In genomic region chr18:50135903-50136302, GRCh38 we compare ENCODE assay signal across 35 cellular contexts. TPM values are rescaled to one million over a fixed set of nuclear protein-coding genes. Genes with fewer than 3 reads are reported as not detected.
"Had no signal": no experiment of that assay in that cellular context is flagged by ENCODE, and none has a peak within 500 bp of the region (broad histone marks: within the 10 kb centered on the region; RNA-seq: fewer than 3 reads in every experiment).

No MANE protein-coding gene starts in this region.

- DNase-seq: activated CD4-positive, alpha-beta memory T cell treated with anti-CD3 and anti-CD28 coated beads for 36 hours; activated CD4-positive, alpha-beta T cell treated with anti-CD3 and anti-CD28 coated beads for 36 hours; activated CD4-positive, alpha-beta T cell treated with anti-CD3 and anti-CD28 coated beads, Interleukin-2, amount 10 ng/mL, durations not matched to agents 24 days and 14 days; activated CD4-positive, CD25-positive, alpha-beta regulatory T cell; activated CD4-positive, CD25-positive, alpha-beta regulatory T cell treated with anti-CD3 and anti-CD28 coated beads, Interleukin-2, amount 50 U/mL, for 72 hours; activated CD8-positive, alpha-beta memory T cell treated with anti-CD3 and anti-CD28 coated beads, Interleukin-2, amount 10 ng/mL, durations not matched to agents 7 days and 5 days; activated CD8-positive, alpha-beta memory T cell treated with anti-CD3 and anti-CD28 coated beads, Interleukin-2, amount 50 U/mL, for 4 hours; activated CD8-positive, alpha-beta T cell treated with anti-CD3 and anti-CD28 coated beads, Interleukin-2, amount 10 ng/mL, durations not matched to agents 7 days and 5 days; activated effector memory CD4-positive, alpha-beta T cell treated with anti-CD3 and anti-CD28 coated beads, Interleukin-2, amount 50 U/mL, for 16 hours; activated naive CD4-positive, alpha-beta T cell treated with anti-CD3 and anti-CD28 coated beads for 36 hours; activated naive CD8-positive, alpha-beta T cell treated with anti-CD3 and anti-CD28 coated beads for 36 hours; activated naive CD8-positive, alpha-beta T cell treated with anti-CD3 and anti-CD28 coated beads, Interleukin-2, amount 50 U/mL, for 24 hours; activated T-cell treated with anti-CD3 and anti-CD28 coated beads, Interleukin-2, amount 50 U/mL, for 1 hour; activated T-cell treated with anti-CD3 and anti-CD28 coated beads, Interleukin-2, amount 50 U/mL, for 48 hours; adrenal gland; amygdala; aorta; body of pancreas; caudate nucleus; cortex of kidney; dermis blood vessel endothelial cell; effector CD4-positive, alpha-beta T cell; erythroblast; esophagus squamous epithelium; foreskin melanocyte; heart right ventricle; T-helper 1 cell; T-helper 17 cell; T1000 had no signal

- H3K4me3 Mint-ChIP-seq: activated CD4-positive, alpha-beta memory T cell treated with anti-CD3 and anti-CD28 coated beads for 36 hours; activated CD4-positive, alpha-beta T cell treated with anti-CD3 and anti-CD28 coated beads for 36 hours; activated CD4-positive, alpha-beta T cell treated with anti-CD3 and anti-CD28 coated beads, Interleukin-2, amount 10 ng/mL, durations not matched to agents 24 days and 14 days; activated CD8-positive, alpha-beta memory T cell treated with anti-CD3 and anti-CD28 coated beads, Interleukin-2, amount 10 ng/mL, durations not matched to agents 7 days and 5 days; activated CD8-positive, alpha-beta T cell treated with anti-CD3 and anti-CD28 coated beads, Interleukin-2, amount 10 ng/mL, durations not matched to agents 7 days and 5 days; activated naive CD4-positive, alpha-beta T cell treated with anti-CD3 and anti-CD28 coated beads for 36 hours; activated naive CD4-positive, alpha-beta T cell treated with anti-CD3 and anti-CD28 coated beads, Interleukin-2, amount 50 U/mL, for 24 hours; activated naive CD8-positive, alpha-beta T cell treated with anti-CD3 and anti-CD28 coated beads for 36 hours; activated naive CD8-positive, alpha-beta T cell treated with anti-CD3 and anti-CD28 coated beads, Interleukin-2, amount 50 U/mL, for 24 hours; activated T-helper 1 cell treated with anti-CD3 and anti-CD28 coated beads, Interleukin-12 subunit alpha, Interleukin-12 subunit beta, Interleukin-2, Interleukin-4 antibody, amounts not matched to agents 30 ng/mL and 10 ng/mL and 1 ng/mL, durations not matched to agents 14 hours and 24 hours and 36 hours; T-helper 17 cell; T-helper 2 cell treated with Interferon-gamma antibody and Interleukin-4, amounts not matched to agents 5 μg/mL and 100 μg/mL, for 36 hours had no signal

- H3K4me1 Mint-ChIP-seq: activated CD4-positive, alpha-beta T cell treated with anti-CD3 and anti-CD28 coated beads, Interleukin-2, amount 10 ng/mL, durations not matched to agents 24 days and 14 days; activated CD8-positive, alpha-beta memory T cell treated with anti-CD3 and anti-CD28 coated beads, Interleukin-2, amount 10 ng/mL, durations not matched to agents 7 days and 5 days; activated naive CD4-positive, alpha-beta T cell treated with anti-CD3 and anti-CD28 coated beads, Interleukin-2, amount 50 U/mL, for 24 hours; T-helper 17 cell had no signal

- H3K36me3 ChIP-seq: adrenal gland, esophagus squamous epithelium, gastroesophageal sphincter, heart right ventricle had no signal

- H3K36me3 Mint-ChIP-seq: activated CD4-positive, alpha-beta memory T cell treated with anti-CD3 and anti-CD28 coated beads for 36 hours; activated CD8-positive, alpha-beta memory T cell treated with anti-CD3 and anti-CD28 coated beads, Interleukin-2, amount 10 ng/mL, durations not matched to agents 7 days and 5 days; activated naive CD4-positive, alpha-beta T cell treated with anti-CD3 and anti-CD28 coated beads, Interleukin-2, amount 50 U/mL, for 24 hours; activated naive CD8-positive, alpha-beta T cell treated with anti-CD3 and anti-CD28 coated beads for 36 hours had no signal

- H3K27me3 ChIP-seq: adrenal gland, body of pancreas, esophagus squamous epithelium had no signal

- H3K9me3 Mint-ChIP-seq: activated CD4-positive, alpha-beta memory T cell treated with anti-CD3 and anti-CD28 coated beads for 36 hours; activated CD4-positive, alpha-beta T cell treated with anti-CD3 and anti-CD28 coated beads, Interleukin-2, amount 10 ng/mL, durations not matched to agents 24 days and 14 days; activated naive CD4-positive, alpha-beta T cell treated with anti-CD3 and anti-CD28 coated beads for 36 hours; activated naive CD4-positive, alpha-beta T cell treated with anti-CD3 and anti-CD28 coated beads, Interleukin-2, amount 50 U/mL, for 24 hours; activated T-helper 1 cell treated with anti-CD3 and anti-CD28 coated beads, Interleukin-12 subunit alpha, Interleukin-12 subunit beta, Interleukin-2, Interleukin-4 antibody, amounts not matched to agents 30 ng/mL and 10 ng/mL and 1 ng/mL, durations not matched to agents 14 hours and 24 hours and 36 hours; activated T-helper 2 cell treated with anti-CD3 and anti-CD28 coated beads, Interferon-gamma antibody, Interleukin-2, Interleukin-4, amounts not matched to agents 10 μg/mL and 5 μg/mL and 100 μg/mL, durations not matched to agents 14 hours and 24 hours and 36 hours; T-helper 2 cell treated with Interferon-gamma antibody and Interleukin-4, amounts not matched to agents 5 μg/mL and 100 μg/mL, for 36 hours had no signal

- H3K4me3 ChIP-seq: adrenal gland, body of pancreas, esophagus squamous epithelium, gastroesophageal sphincter, heart right ventricle had no signal

- ATAC-seq: activated CD4-positive, alpha-beta T cell treated with anti-CD3 and anti-CD28 coated beads for 36 hours; activated CD8-positive, alpha-beta memory T cell treated with anti-CD3 and anti-CD28 coated beads, Interleukin-2, amount 10 ng/mL, durations not matched to agents 7 days and 5 days; activated CD8-positive, alpha-beta T cell treated with anti-CD3 and anti-CD28 coated beads, Interleukin-2, amount 10 ng/mL, durations not matched to agents 7 days and 5 days; activated naive CD8-positive, alpha-beta T cell treated with anti-CD3 and anti-CD28 coated beads, Interleukin-2, amount 50 U/mL, for 24 hours; body of pancreas; gastroesophageal sphincter; heart right ventricle; T-helper 17 cell had no signal

- H3K27ac ChIP-seq: adrenal gland, body of pancreas, esophagus squamous epithelium, gastroesophageal sphincter, heart right ventricle had no signal

- H3K27ac Mint-ChIP-seq: activated CD4-positive, alpha-beta memory T cell treated with anti-CD3 and anti-CD28 coated beads for 36 hours; activated CD4-positive, alpha-beta T cell treated with anti-CD3 and anti-CD28 coated beads for 36 hours; activated CD4-positive, alpha-beta T cell treated with anti-CD3 and anti-CD28 coated beads, Interleukin-2, amount 10 ng/mL, durations not matched to agents 24 days and 14 days; activated CD8-positive, alpha-beta memory T cell treated with anti-CD3 and anti-CD28 coated beads, Interleukin-2, amount 10 ng/mL, durations not matched to agents 7 days and 5 days; activated CD8-positive, alpha-beta T cell treated with anti-CD3 and anti-CD28 coated beads, Interleukin-2, amount 10 ng/mL, durations not matched to agents 7 days and 5 days; activated naive CD4-positive, alpha-beta T cell treated with anti-CD3 and anti-CD28 coated beads for 36 hours; activated naive CD4-positive, alpha-beta T cell treated with anti-CD3 and anti-CD28 coated beads, Interleukin-2, amount 50 U/mL, for 24 hours; activated naive CD8-positive, alpha-beta T cell treated with anti-CD3 and anti-CD28 coated beads for 36 hours; activated naive CD8-positive, alpha-beta T cell treated with anti-CD3 and anti-CD28 coated beads, Interleukin-2, amount 50 U/mL, for 24 hours; activated T-helper 1 cell treated with anti-CD3 and anti-CD28 coated beads, Interleukin-12 subunit alpha, Interleukin-12 subunit beta, Interleukin-2, Interleukin-4 antibody, amounts not matched to agents 30 ng/mL and 10 ng/mL and 1 ng/mL, durations not matched to agents 14 hours and 24 hours and 36 hours; activated T-helper 2 cell treated with anti-CD3 and anti-CD28 coated beads, Interferon-gamma antibody, Interleukin-2, Interleukin-4, amounts not matched to agents 10 μg/mL and 5 μg/mL and 100 μg/mL, durations not matched to agents 14 hours and 24 hours and 36 hours; T-helper 17 cell; T-helper 2 cell treated with Interferon-gamma antibody and Interleukin-4, amounts not matched to agents 5 μg/mL and 100 μg/mL, for 36 hours had no signal

- H3K9me3 ChIP-seq: adrenal gland, body of pancreas, esophagus squamous epithelium, gastroesophageal sphincter, heart right ventricle had no signal

- H3K4me1 ChIP-seq: adrenal gland, gastroesophageal sphincter, heart right ventricle had no signal

RNA-seq across cellular contexts. Expression of gene MYO5B, which starts 59.0 kb away (rescaled TPM):
- total RNA-seq: activated CD8-positive, alpha-beta memory T cell treated with anti-CD3 and anti-CD28 coated beads for 36 hours; activated CD8-positive, alpha-beta T cell treated with anti-CD3 and anti-CD28 coated beads, Interleukin-2, amount 10 ng/mL, durations not matched to agents 7 days and 5 days; activated T-helper 1 cell treated with anti-CD3 and anti-CD28 coated beads, Interleukin-12 subunit alpha, Interleukin-12 subunit beta, Interleukin-2, Interleukin-4 antibody, amounts not matched to agents 30 ng/mL and 10 ng/mL and 1 ng/mL, durations not matched to agents 14 hours and 24 hours and 36 hours; activated T-helper 2 cell treated with anti-CD3 and anti-CD28 coated beads, Interferon-gamma antibody, Interleukin-2, Interleukin-4, amounts not matched to agents 10 μg/mL and 5 μg/mL and 100 μg/mL, durations not matched to agents 14 hours and 24 hours and 36 hours had no signal
